ENCODE assay signal across 2 cellular contexts in the genomic region with DNA sequence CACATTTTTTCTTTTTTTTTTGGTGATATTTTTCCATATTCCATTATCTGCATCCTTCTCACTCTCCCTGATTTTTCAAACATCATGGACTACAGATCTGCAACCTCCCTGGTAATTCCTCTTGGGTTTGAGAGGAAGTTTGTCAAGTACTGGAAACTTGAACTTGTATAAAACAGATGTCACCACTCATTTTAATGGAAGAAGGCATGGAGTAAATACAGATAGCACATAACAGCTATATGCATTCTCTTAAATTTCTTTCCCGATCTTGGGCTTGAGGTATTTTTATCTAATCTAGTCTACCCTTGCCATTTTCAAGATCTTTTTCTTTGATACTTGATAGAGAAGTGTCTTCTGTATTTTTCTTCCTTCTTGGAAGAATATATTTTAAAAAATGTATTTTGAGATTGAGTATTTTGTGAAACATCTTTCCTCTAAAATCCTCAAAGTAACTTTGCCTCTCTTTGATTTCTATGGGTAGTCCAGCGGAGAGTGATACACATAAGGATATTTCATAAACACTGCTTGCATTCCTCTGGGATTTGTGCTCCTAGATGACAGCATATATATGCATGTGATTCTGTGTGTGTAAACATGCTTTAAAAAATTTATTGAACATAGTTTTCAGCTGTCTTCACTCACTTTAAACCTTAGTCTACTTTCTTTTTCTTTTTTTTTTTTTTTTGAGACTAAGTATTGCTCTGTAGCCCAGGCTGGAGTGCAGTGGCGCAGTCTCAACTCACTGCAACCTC.
TF ChIP-seq lines count a peak whose summit lies in the region.

No MANE protein-coding gene starts in this region.

TF ChIP-seq in GM23338, 12 proteins besides CTCF, POLR2A, EP300 and RAD21:
- no peak for TF ChIP-seq POLR2AphosphoS5 (IDR thresholded peaks at IDR 0.05; ENCODE audit: low read depth)
- no peak for TF ChIP-seq STAT1 (IDR thresholded peaks at IDR 0.05; ENCODE audit: unreplicated experiment)
- TF ChIP-seq ZNF114 (CRISPR knock-in tag; IDR thresholded peaks at IDR 0.05), result no peak
- no peak for TF ChIP-seq EZH2 (IDR thresholded peaks at IDR 0.05; ENCODE audit: low read depth, unreplicated experiment)
- TF ChIP-seq NANOG (IDR thresholded peaks at IDR 0.05; ENCODE audit: borderline replicate concordance), result no peak
- TF ChIP-seq, protein P1, sequence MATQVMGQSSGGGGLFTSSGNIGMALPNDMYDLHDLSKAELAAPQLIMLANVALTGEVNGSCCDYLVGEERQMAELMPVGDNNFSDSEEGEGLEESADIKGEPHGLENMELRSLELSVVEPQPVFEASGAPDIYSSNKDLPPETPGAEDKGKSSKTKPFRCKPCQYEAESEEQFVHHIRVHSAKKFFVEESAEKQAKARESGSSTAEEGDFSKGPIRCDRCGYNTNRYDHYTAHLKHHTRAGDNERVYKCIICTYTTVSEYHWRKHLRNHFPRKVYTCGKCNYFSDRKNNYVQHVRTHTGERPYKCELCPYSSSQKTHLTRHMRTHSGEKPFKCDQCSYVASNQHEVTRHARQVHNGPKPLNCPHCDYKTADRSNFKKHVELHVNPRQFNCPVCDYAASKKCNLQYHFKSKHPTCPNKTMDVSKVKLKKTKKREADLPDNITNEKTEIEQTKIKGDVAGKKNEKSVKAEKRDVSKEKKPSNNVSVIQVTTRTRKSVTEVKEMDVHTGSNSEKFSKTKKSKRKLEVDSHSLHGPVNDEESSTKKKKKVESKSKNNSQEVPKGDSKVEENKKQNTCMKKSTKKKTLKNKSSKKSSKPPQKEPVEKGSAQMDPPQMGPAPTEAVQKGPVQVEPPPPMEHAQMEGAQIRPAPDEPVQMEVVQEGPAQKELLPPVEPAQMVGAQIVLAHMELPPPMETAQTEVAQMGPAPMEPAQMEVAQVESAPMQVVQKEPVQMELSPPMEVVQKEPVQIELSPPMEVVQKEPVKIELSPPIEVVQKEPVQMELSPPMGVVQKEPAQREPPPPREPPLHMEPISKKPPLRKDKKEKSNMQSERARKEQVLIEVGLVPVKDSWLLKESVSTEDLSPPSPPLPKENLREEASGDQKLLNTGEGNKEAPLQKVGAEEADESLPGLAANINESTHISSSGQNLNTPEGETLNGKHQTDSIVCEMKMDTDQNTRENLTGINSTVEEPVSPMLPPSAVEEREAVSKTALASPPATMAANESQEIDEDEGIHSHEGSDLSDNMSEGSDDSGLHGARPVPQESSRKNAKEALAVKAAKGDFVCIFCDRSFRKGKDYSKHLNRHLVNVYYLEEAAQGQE (IDR thresholded peaks at IDR 0.05; ENCODE audit: unreplicated experiment), result no peak
- no peak for TF ChIP-seq ZNF462 (CRISPR knock-in tag; IDR thresholded peaks at IDR 0.05)

TF ChIP-seq in SK-N-SH, 30 proteins besides CTCF, POLR2A, EP300 and RAD21:
- peak; percentile 14; the same call in 1 of the 2 replicates for TF ChIP-seq TCF12 (IDR thresholded peaks at IDR 0.05)
- no peak for TF ChIP-seq JUND (IDR thresholded peaks at IDR 0.05)
